In the genomic region with DNA sequence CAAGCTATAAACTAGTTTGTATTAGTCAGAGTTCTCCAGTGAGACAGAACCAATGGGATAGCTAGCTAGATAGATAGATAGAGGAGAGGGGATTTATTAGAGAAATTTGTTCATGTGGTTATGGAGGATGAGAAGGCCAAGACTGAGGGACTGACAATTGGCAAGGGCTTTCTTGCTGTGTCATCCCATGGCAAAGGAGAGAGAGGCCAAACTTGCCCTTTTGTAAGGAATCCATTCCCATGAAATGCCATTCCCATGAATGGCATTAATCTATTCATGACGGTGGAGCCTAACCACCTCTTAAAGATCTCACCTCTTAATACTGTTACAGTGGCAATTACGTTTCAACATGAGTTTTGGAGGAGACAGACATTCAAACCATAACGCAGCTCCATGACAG, we compare ENCODE assay signal across 24 cellular contexts. TPM values are rescaled to one million over a fixed set of nuclear protein-coding genes. Genes with fewer than 3 reads are reported as not detected.
DNase-seq lines count a peak whose midpoint lies in the region; ATAC-seq, FAIRE-seq and TF ChIP-seq lines count a peak whose summit lies in the region.
"Had no signal": no experiment of that assay in that cellular context is flagged by ENCODE, and none has a peak within 500 bp of the region (broad histone marks: within the 10 kb centered on the region; RNA-seq: fewer than 3 reads in every experiment).

No MANE protein-coding gene starts in this region.

- BruUV-seq in endothelial cell of umbilical vein (replicated peaks; lab: Mats Ljungman, UMichigan), result no TSS peak

- H3K9ac ChIP-seq in endothelial cell of umbilical vein (replicated peaks; ENCODE audit: extremely low read depth, insufficient read depth, low read length), result no peak overlapping the region

- FAIRE-seq in endothelial cell of umbilical vein (lab: Jason Lieb, UNC), result peak; percentile 55

- no peaks in the 10 kb centered on the region for H3K79me2 ChIP-seq in endothelial cell of umbilical vein (ENCODE audit: control insufficient read depth, insufficient read depth, low read length)

- H3K4me1 ChIP-seq in endothelial cell of umbilical vein (ENCODE audit: control insufficient read depth, extremely low read depth, insufficient read depth, low read length), result peaks cover 3% of the 10 kb centered on the region

- peak; percentile 56 for DNase-seq in AG10803 (ENCODE audit: low read depth)
- peak; percentile 68 for DNase-seq in M059J (ENCODE audit: low read depth)
- no peak for DNase-seq in endothelial cell of umbilical vein (ENCODE audit: low read depth, low spot score)
- peak; percentile 6 for DNase-seq in myocyte (ENCODE audit: low read depth)
- no peak for DNase-seq in HPDE6-E6E7 (ENCODE audit: extremely low spot score)
- no peak for DNase-seq in germinal center (ENCODE audit: low spot score)
- DNase-seq: activated CD4-positive, alpha-beta T cell treated with anti-CD3 and anti-CD28 coated beads for 4 hours; activated effector memory CD4-positive, alpha-beta T cell treated with anti-CD3 and anti-CD28 coated beads, Interleukin-2, amount 50 U/mL, for 16 hours; activated naive CD8-positive, alpha-beta T cell treated with anti-CD3 and anti-CD28 coated beads for 36 hours; activated T-cell treated with anti-CD3 and anti-CD28 coated beads, Interleukin-2, amount 50 U/mL, for 1 hour; DMS153; GF-D8; naive B cell; NCI-H1092; NCI-H187; NCI-H2171; NCI-H510A treated with DMSO at 0.1 percent for 48 hours; SHP77 had no signal

- no peaks in the 10 kb centered on the region for H3K27me3 ChIP-seq in endothelial cell of umbilical vein (ENCODE audit: control insufficient read depth in 2 of 2, insufficient read depth in 2 of 2, low read length in 2 of 2)

- TF ChIP-seq CTCF in AG10803 (conservative IDR thresholded peaks at IDR 0.05; ENCODE audit: low read length) (no peak), endothelial cell of umbilical vein (IDR thresholded peaks at IDR 0.05; ENCODE audit: extremely low read depth in 1 of 2, insufficient read depth in 1 of 2, low read depth in 1 of 2, low read length in 2 of 2) (no peak)

- H3K4me3 ChIP-seq in AG10803 (ENCODE audit: low read length) (no peak overlapping the region), endothelial cell of umbilical vein (replicated peaks in 1 of 3; ENCODE audit: insufficient read depth in 1 of 3, low read depth in 1 of 3, low read length in 3 of 3) (no peak overlapping the region)

- intact Hi-C loops in endothelial cell of umbilical vein (cut with micrococcal nuclease), result loop anchor here (5.0 to 10.0 kb wide), 2 partner anchors 150 to 507 kb away; no protein-coding TSS in a partner anchor

- no peak overlapping the region for H3K4me2 ChIP-seq in endothelial cell of umbilical vein (ENCODE audit: insufficient read depth, low read length)

- H3K36me3 ChIP-seq in endothelial cell of umbilical vein (ENCODE audit: control insufficient read depth in 2 of 2, extremely low read depth in 1 of 2, insufficient read depth in 2 of 2, low read length in 2 of 2), result no peaks in the 10 kb centered on the region

- no peak overlapping the region for H3K27ac ChIP-seq in endothelial cell of umbilical vein (ENCODE audit: insufficient read depth, low read depth, low read length)
- H3K27ac ChIP-seq: VCaP had no signal

- CTCF ChIA-PET in endothelial cell of umbilical vein (lab: Charles Lee), result no interaction called here

- dilution Hi-C loops in endothelial cell of umbilical vein (cut with MboI; ENCODE audit: extremely low pct_ligation_motif_present, low sequenced_read_pairs), result no loop called here

- no peak for TF ChIP-seq POLR2A in endothelial cell of umbilical vein (IDR thresholded peaks at IDR 0.05; ENCODE audit: low read depth, low read length)

- H3K9me1 ChIP-seq in endothelial cell of umbilical vein (replicated peaks; ENCODE audit: control insufficient read depth, extremely low read depth, insufficient read depth, low read length), result no peaks in the 10 kb centered on the region

- no peak overlapping the region for H2AFZ ChIP-seq in endothelial cell of umbilical vein (ENCODE audit: low read depth, low read length)

- POLR2A ChIA-PET in endothelial cell of umbilical vein (lab: Charles Lee), result no interaction called here

- no peak for ATAC-seq in GM21723 (IDR thresholded peaks at IDR 0.05; ENCODE audit: unreplicated experiment)
- no peak for ATAC-seq in GM21515 (IDR thresholded peaks at IDR 0.05; ENCODE audit: unreplicated experiment)
- ATAC-seq: left lobe of liver, Panc1 had no signal

- H3K9me3 ChIP-seq in endothelial cell of umbilical vein (replicated peaks; ENCODE audit: control insufficient read depth, insufficient read depth, low read length), result no peaks in the 10 kb centered on the region

- no peaks in the 10 kb centered on the region for H4K20me1 ChIP-seq in endothelial cell of umbilical vein (replicated peaks; ENCODE audit: control insufficient read depth, extremely low read depth, insufficient read depth, low read length)

TF ChIP-seq in endothelial cell of umbilical vein, 7 proteins besides CTCF, POLR2A, EP300 and RAD21:
- no peak for TF ChIP-seq JUN (IDR thresholded peaks at IDR 0.05; ENCODE audit: borderline replicate concordance, insufficient read depth, insufficient read length, low read depth)
- no peak for TF ChIP-seq FOS (IDR thresholded peaks at IDR 0.05; ENCODE audit: borderline replicate concordance, insufficient read depth, low read length)
- TF ChIP-seq MAX (IDR thresholded peaks at IDR 0.05; ENCODE audit: insufficient read depth, insufficient read length), result no peak
- TF ChIP-seq POLR2AphosphoS5 (IDR thresholded peaks at IDR 0.05; ENCODE audit: insufficient read depth, low read depth, low read length), result no peak
- TF ChIP-seq MYC (IDR thresholded peaks at IDR 0.05; ENCODE audit: low read depth, low read length), result no peak
- TF ChIP-seq EZH2 (IDR thresholded peaks at IDR 0.05; ENCODE audit: borderline replicate concordance, low read depth, low read length, severe bottlenecking), result no peak
- no peak for TF ChIP-seq GATA2 (IDR thresholded peaks at IDR 0.05; ENCODE audit: insufficient read depth, insufficient read length, low read depth, low read length)

RNA-seq across cellular contexts. Expression of gene LINC00632, which starts 58.1 kb away (rescaled TPM):
- total RNA-seq in M059J (2014; rRNA removed; shearing (Covaris generic)), result 20.7 and 22.6 TPM in 2 replicates
- total RNA-seq in endothelial cell of umbilical vein (12.7 and 16.3 TPM in 2 replicates), myocyte (11.6 and 18.6 TPM in 2 replicates)
- 4.8 and 5.8 TPM in 2 replicates for polyA plus RNA-seq in endothelial cell of umbilical vein
- 7.8 and 9.1 TPM in 2 replicates for polyA plus RNA-seq in endothelial cell of umbilical vein (2011; cell fraction: cytosol; rRNA removed)
- polyA plus RNA-seq in endothelial cell of umbilical vein (2011; cell fraction: nucleus; rRNA removed), result 5.5 and 6.6 TPM in 2 replicates
- polyA plus RNA-seq in endothelial cell of umbilical vein (2012), result 2.7 and 3.7 TPM in 2 replicates
- polyA minus RNA-seq in endothelial cell of umbilical vein, result 7.6 and 8.3 TPM in 2 replicates
- not detected for polyA minus RNA-seq in endothelial cell of umbilical vein (2011; cell fraction: cytosol; rRNA and poly(A)+ RNA removed)
- 9.5 and 13.7 TPM in 2 replicates for polyA minus RNA-seq in endothelial cell of umbilical vein (2011; cell fraction: nucleus; rRNA and poly(A)+ RNA removed)
- polyA plus RNA-seq in myocyte (2012), result 37.1 TPM
- total RNA-seq: activated CD8-positive, alpha-beta memory T cell treated with anti-CD3 and anti-CD28 coated beads for 36 hours had no signal

Comparison
In these comparisons a context has a peak if more than half of its experiments do, and no peak if none do; other contexts are left out.
1. DNase-seq: peak in AG10803 (single experiment), M059J (single experiment) and myocyte (single experiment); none in endothelial cell of umbilical vein (single experiment), HPDE6-E6E7 (single experiment) and germinal center (single experiment).